ENCODE assay signal across 8 cellular contexts in the genomic region with DNA sequence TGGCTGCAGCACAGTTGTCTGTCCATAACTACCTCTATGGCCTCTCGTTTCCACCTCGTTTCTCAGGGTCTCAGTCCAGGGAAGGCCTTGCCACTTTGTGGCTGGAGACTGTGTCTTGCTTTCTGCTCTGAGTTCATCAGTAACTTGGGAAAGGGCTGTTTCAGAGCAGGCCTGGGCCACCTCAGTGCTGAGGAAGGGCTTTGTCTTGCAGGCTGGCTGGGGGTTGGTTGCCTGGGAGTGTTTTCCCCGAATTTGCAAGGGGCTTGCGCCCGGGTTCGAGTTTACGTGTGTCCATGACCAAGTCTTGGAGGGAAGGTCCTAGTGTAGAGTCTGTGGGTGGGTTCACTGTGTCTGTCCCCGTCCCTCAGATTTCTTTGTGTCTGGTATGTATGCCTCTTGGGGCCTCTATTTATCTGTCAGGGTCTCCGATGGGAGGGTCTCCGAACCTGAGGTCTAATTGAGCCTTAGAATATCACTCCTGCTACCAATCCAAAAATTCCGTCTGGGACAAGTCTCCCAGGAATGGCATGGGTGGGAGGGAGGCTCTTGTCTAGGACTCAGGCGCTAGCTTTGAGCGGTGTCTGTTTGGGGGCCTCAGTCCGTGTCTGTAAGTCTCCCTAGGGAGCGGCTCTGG. TPM values are rescaled to one million over a fixed set of nuclear protein-coding genes. Genes with fewer than 3 reads are reported as not detected.
DNase-seq lines count a peak whose midpoint lies in the region; ATAC-seq, FAIRE-seq and TF ChIP-seq lines count a peak whose summit lies in the region.
"Had no signal": no experiment of that assay in that cellular context is flagged by ENCODE, and none has a peak within 500 bp of the region (broad histone marks: within the 10 kb centered on the region; RNA-seq: fewer than 3 reads in every experiment).

No MANE protein-coding gene starts in this region.

- no peak for TF ChIP-seq POLR2A in A549 (IDR thresholded peaks at IDR 0.05; ENCODE audit: low read length)
- no peak for TF ChIP-seq POLR2A in HepG2 (IDR thresholded peaks at IDR 0.05; ENCODE audit: insufficient read depth in 1 of 2, low read depth in 2 of 2, low read length in 2 of 2)
- TF ChIP-seq POLR2A in H54 (IDR thresholded peaks at IDR 0.05; ENCODE audit: low read depth, low read length): no peak

- TF ChIP-seq EP300 in A549 (IDR thresholded peaks at IDR 0.05) (no peak), HepG2 (IDR thresholded peaks at IDR 0.05; ENCODE audit: low read depth in 2 of 2, low read length in 2 of 2) (no peak), HepG2 (CRISPR knock-in tag; IDR thresholded peaks at IDR 0.05; ENCODE audit: borderline replicate concordance) (no peak)

- BruUV-seq in HepG2 (replicated peaks; lab: Mats Ljungman, UMichigan): no TSS peak

- peaks cover 9% of the 10 kb centered on the region for H3K4me1 Mint-ChIP-seq in WTC11

- H3K9me3 ChIP-seq in A549 (no peaks in the 10 kb centered on the region), HepG2 (ENCODE audit: low read length) (no peaks in the 10 kb centered on the region)
- H3K9me3 ChIP-seq in effector memory CD4-positive, alpha-beta T cell (ENCODE audit: control insufficient read depth, low read length): no peaks in the 10 kb centered on the region

- H3K36me3 Mint-ChIP-seq in WTC11: peaks cover 2% of the 10 kb centered on the region; the same call in 1 of the 2 replicates

- DNase-seq in A549 (ENCODE audit: low read depth in 1 of 2, low spot score in 1 of 2) (no peak), WTC11 (ENCODE audit: low spot score) (no peak), HepG2 (ENCODE audit: low spot score) (no peak), H54 (ENCODE audit: insufficient read length, low spot score) (no peak), NCI-H345 treated with DMSO at 0.1 percent for 48 hours (lab: John Stamatoyannopoulos, UW; ENCODE audit: unreplicated experiment) (no peak)
- DNase-seq in effector memory CD4-positive, alpha-beta T cell: no peak

- peaks cover 0 to 7% of the 10 kb centered on the region in 2 experiments; a peak in 1 of 5 replicates for H3K27me3 ChIP-seq in HepG2 (ENCODE audit: control insufficient read depth in 1 of 2, insufficient read depth in 2 of 2, low read length in 2 of 2)
- peaks cover 7% of the 10 kb centered on the region for H3K27me3 ChIP-seq in effector memory CD4-positive, alpha-beta T cell (replicated peaks; ENCODE audit: control insufficient read depth, insufficient read depth, low read length, poor library complexity, severe bottlenecking)

- H3K79me2 ChIP-seq in HepG2 (ENCODE audit: insufficient read depth, low read length): no peaks in the 10 kb centered on the region

- H3K9ac ChIP-seq in HepG2 (ENCODE audit: insufficient read depth, low read depth, low read length): peak overlapping the region; percentile 50; the same call in 1 of the 2 replicates

- H3K27ac ChIP-seq in A549 (peak overlapping the region; percentile 94 to 99), HepG2 (ENCODE audit: extremely low read length, insufficient read depth, low read length) (no peak overlapping the region)
- no peak overlapping the region for H3K27ac ChIP-seq in effector memory CD4-positive, alpha-beta T cell (ENCODE audit: insufficient read depth, low read length, poor library complexity, severe bottlenecking)

- no peak for ATAC-seq in A549
- ATAC-seq in WTC11: no peak
- no peak; the same call in 1 of the 3 replicates for ATAC-seq in HepG2

- H3K9me3 Mint-ChIP-seq in WTC11: 0 out of 2 replicates have a peak, but pooled peaks cover 5% of the 10 kb centered on the region

- peaks cover 58% of the 10 kb centered on the region for H3K27me3 Mint-ChIP-seq in WTC11 (ENCODE audit: low read depth)

- H3K27ac Mint-ChIP-seq in WTC11: no peak overlapping the region

- no peaks in the 10 kb centered on the region for H4K20me1 ChIP-seq in HepG2 (ENCODE audit: insufficient read depth, low read length)

- peak overlapping the region; percentile 30 for H2AFZ ChIP-seq in HepG2 (ENCODE audit: low read length)

- H3K4me2 ChIP-seq in A549 (peak overlapping the region; percentile 92), HepG2 (ENCODE audit: low read depth, low read length) (peak overlapping the region; percentile 82)

- H3K4me3 Mint-ChIP-seq in WTC11: peak overlapping the region; percentile 61

- in situ Hi-C loops in HepG2 (cut with HindIII; ENCODE audit: extremely low pct_ligation_motif_present, low pct_unique_long_range_greater_than_20kb): no loop called here

- FAIRE-seq in A549 (lab: Jason Lieb, UNC) (no peak), HepG2 (lab: Jason Lieb, UNC) (no peak), H54 (lab: Jason Lieb, UNC) (no peak)
- FAIRE-seq: D721Med had no signal

- intact Hi-C loops in HepG2 (cut with micrococcal nuclease; ENCODE audit: unreplicated experiment): no loop called here

- H3K4me3 ChIP-seq in A549 (peak overlapping the region; percentile 84), HepG2 (replicated peaks in 1 of 3; ENCODE audit: insufficient read depth in 1 of 3, low read depth in 2 of 3, low read length in 3 of 3) (peak overlapping the region; percentile 53 to 74 (median 61))
- H3K4me3 ChIP-seq in effector memory CD4-positive, alpha-beta T cell (ENCODE audit: insufficient read depth, low read depth, low read length, poor library complexity, severe bottlenecking): no peak overlapping the region

- TF ChIP-seq RAD21 in A549 (conservative IDR thresholded peaks at IDR 0.05 in 1 of 2, IDR thresholded peaks at IDR 0.05 in 1 of 2): no peak
- no peak for TF ChIP-seq RAD21 in HepG2 (CRISPR knock-in tag; IDR thresholded peaks at IDR 0.05)

- 64% methylated on average over 13 of the region's 15 CpGs for WGBS in A549 (ENCODE audit: missing lambda C conversion rate)
- WGBS in HepG2 (ENCODE audit: low lambda C conversion rate): 49% methylated on average over 14 of the region's 15 CpGs

- TF ChIP-seq CTCF in A549 (IDR thresholded peaks at IDR 0.05) (no peak), WTC11 (IDR thresholded peaks at IDR 0.05) (no peak), HepG2 (CRISPR knock-in tag; IDR thresholded peaks at IDR 0.05) (no peak)

- POLR2A ChIA-PET in A549 (lab: Yijun Ruan, JAX): interaction anchor here (1.0 to 2.2 kb wide), 2 partner anchors 11 to 37 kb away, joined by 8 to 13 read pairs; a partner anchor contains a TSS
- POLR2A ChIA-PET in WTC11 (lab: Charles Lee): interaction anchor here (1.0 to 1.3 kb wide), 2 partner anchors 11 to 241 kb away, joined by 3 to 10 read pairs; a partner anchor contains a TSS
- POLR2A ChIA-PET in HepG2 (lab: Yijun Ruan, JAX): interaction anchor here (0.8 to 1.3 kb wide), 4 partner anchors 12 to 37 kb away, joined by 3 to 13 read pairs (median 3); a partner anchor contains a TSS

- CTCF ChIA-PET in A549 (lab: Yijun Ruan, JAX) (interaction anchor here (0.7 to 4.8 kb wide), 2 partner anchors 12 to 97 kb away, joined by 4 to 28 read pairs; a partner anchor contains a TSS), WTC11 (lab: Charles Lee) (interaction anchor here (0.6 to 13.1 kb wide), 4 partner anchors 14 to 1498 kb away, joined by 3 to 221 read pairs (median 3); a partner anchor contains a TSS), HepG2 (lab: Yijun Ruan, JAX; ENCODE audit: low intra/inter-chr PET ratio, low total read pairs) (no interaction called here)

- H3K36me3 ChIP-seq in HepG2 (replicated peaks in 1 of 2; ENCODE audit: control insufficient read depth in 1 of 2, insufficient read depth in 2 of 2, low read length in 2 of 2): peaks cover 2 to 9% of the 10 kb centered on the region in 2 experiments; a peak in 4 of 5 replicates
- H3K36me3 ChIP-seq in effector memory CD4-positive, alpha-beta T cell (ENCODE audit: control insufficient read depth, insufficient read depth, low read length): no peaks in the 10 kb centered on the region

- H3K4me1 ChIP-seq in A549 (peaks cover 9% of the 10 kb centered on the region), HepG2 (ENCODE audit: insufficient read depth, low read length) (peaks cover 42% of the 10 kb centered on the region)
- peaks cover 22% of the 10 kb centered on the region for H3K4me1 ChIP-seq in effector memory CD4-positive, alpha-beta T cell (ENCODE audit: control insufficient read depth, insufficient read depth, low read length, poor library complexity, severe bottlenecking)

RNA-seq across cellular contexts. Expression of a gene that starts 0.6 kb away (rescaled TPM):
- polyA plus RNA-seq in A549 (2011; rRNA removed): 8.3 and 14.2 TPM in 2 replicates
- polyA plus RNA-seq in A549 (2012; cell fraction: cytosol; rRNA removed): 21.4 and 32.6 TPM in 2 replicates
- 87.9 and 95.6 TPM in 2 replicates for polyA plus RNA-seq in A549 (2012; cell fraction: nucleus; rRNA removed)
- polyA plus RNA-seq in A549 (2017; fragmentation: RNase III; extraction: RNeasy Plus Mini Kit Qiagen cat#74134 plus additional on column Dnase treatment): 68.7 to 81.0 TPM (median 75.1 TPM) in 3 replicates
- 20.4 and 24.0 TPM in 2 replicates for polyA minus RNA-seq in A549 (2011; rRNA and poly(A)+ RNA removed)
- 4.3 to 5.3 TPM (median 4.6 TPM) in 3 replicates for total RNA-seq in WTC11 (2021)
- total RNA-seq in HepG2 (2016; rRNA removed; fragmentation: Illumina TruSeq; extraction: Trizol): 0.52 and 0.80 TPM in 2 replicates
- 0.53 and 0.61 TPM in 2 replicates for total RNA-seq in HepG2 (2016; cell fraction: cytosol; rRNA removed; fragmentation: Illumina TruSeq; extraction: Trizol; ENCODE audit: low read depth)
- total RNA-seq in HepG2 (2016; cell fraction: insoluble cytoplasmic fraction; rRNA removed; fragmentation: Illumina TruSeq; extraction: Trizol): 0.31 and 0.87 TPM in 2 replicates
- total RNA-seq in HepG2 (2016; cell fraction: membrane; rRNA removed; fragmentation: Illumina TruSeq; extraction: Trizol): 0.72 and 0.80 TPM in 2 replicates
- 0.84 and 0.97 TPM in 2 replicates for total RNA-seq in HepG2 (2016; cell fraction: nucleus; rRNA removed; fragmentation: Illumina TruSeq; extraction: Trizol)
- 2.9 TPM in 2 replicates for polyA plus RNA-seq in HepG2 (2011; rRNA removed)
- polyA plus RNA-seq in HepG2 (2011; cell fraction: cytosol; rRNA removed): 2.2 and 2.6 TPM in 2 replicates
- polyA plus RNA-seq in HepG2 (2011; cell fraction: nucleus; rRNA removed): 6.8 and 7.8 TPM in 2 replicates
- polyA plus RNA-seq in HepG2 (2012): 0.55 and 1.2 TPM in 2 replicates
- 1.5 and 2.0 TPM in 2 replicates for polyA plus RNA-seq in HepG2 (2016; cell fraction: cytosol; fragmentation: Illumina TruSeq; extraction: Trizol; ENCODE audit: low read depth)
- 1.0 and 1.6 TPM in 2 replicates for polyA plus RNA-seq in HepG2 (2016; cell fraction: insoluble cytoplasmic fraction; fragmentation: Illumina TruSeq; extraction: Trizol; ENCODE audit: low read depth)
- polyA plus RNA-seq in HepG2 (2016; cell fraction: membrane; fragmentation: Illumina TruSeq; extraction: Trizol; ENCODE audit: low read depth): 1.6 and 2.4 TPM in 2 replicates
- polyA plus RNA-seq in HepG2 (2016; cell fraction: nucleus; fragmentation: Illumina TruSeq; extraction: Trizol; ENCODE audit: insufficient read depth, low read depth): 1.2 and 2.2 TPM in 2 replicates
- polyA minus RNA-seq in HepG2 (2011; rRNA and poly(A)+ RNA removed; ENCODE audit: low replicate concordance): 1.8 and 12.1 TPM in 2 replicates
- 1.4 and 3.0 TPM in 2 replicates for polyA minus RNA-seq in HepG2 (2011; cell fraction: cytosol; rRNA and poly(A)+ RNA removed)
- 1.2 and 3.4 TPM in 2 replicates for polyA minus RNA-seq in HepG2 (2011; cell fraction: nucleus; rRNA and poly(A)+ RNA removed)

RNA-seq across cellular contexts. Expression of a gene that starts 11.6 kb away (rescaled TPM):
- polyA plus RNA-seq in A549 (2011; rRNA removed): 0.07 and 0.09 TPM in 2 replicates
- polyA plus RNA-seq in A549 (2012; cell fraction: cytosol; rRNA removed): 0.11 and 0.12 TPM in 2 replicates
- polyA plus RNA-seq in A549 (2012; cell fraction: nucleus; rRNA removed): 0.71 and 2.2 TPM in 2 replicates
- 0.20 to 0.46 TPM (median 0.41 TPM) in 3 replicates for polyA plus RNA-seq in A549 (2017; fragmentation: RNase III; extraction: RNeasy Plus Mini Kit Qiagen cat#74134 plus additional on column Dnase treatment)
- polyA minus RNA-seq in A549 (2011; rRNA and poly(A)+ RNA removed): 0.12 TPM in 1 of 2 replicates, not detected in the other
- total RNA-seq in WTC11 (2021): 0.83 to 1.7 TPM (median 1.1 TPM) in 3 replicates
- total RNA-seq in HepG2 (2016; rRNA removed; fragmentation: Illumina TruSeq; extraction: Trizol): 0.44 and 0.97 TPM in 2 replicates
- 0.30 and 0.44 TPM in 2 replicates for total RNA-seq in HepG2 (2016; cell fraction: cytosol; rRNA removed; fragmentation: Illumina TruSeq; extraction: Trizol; ENCODE audit: low read depth)
- total RNA-seq in HepG2 (2016; cell fraction: insoluble cytoplasmic fraction; rRNA removed; fragmentation: Illumina TruSeq; extraction: Trizol): 0.97 TPM in 1 of 2 replicates, not detected in the other
- 0.53 and 0.72 TPM in 2 replicates for total RNA-seq in HepG2 (2016; cell fraction: membrane; rRNA removed; fragmentation: Illumina TruSeq; extraction: Trizol)
- total RNA-seq in HepG2 (2016; cell fraction: nucleus; rRNA removed; fragmentation: Illumina TruSeq; extraction: Trizol): 0.81 and 2.1 TPM in 2 replicates
- 0.24 and 0.64 TPM in 2 replicates for polyA plus RNA-seq in HepG2 (2011; rRNA removed)
- polyA plus RNA-seq in HepG2 (2011; cell fraction: cytosol; rRNA removed): 0.10 and 0.27 TPM in 2 replicates
- 3.9 and 6.8 TPM in 2 replicates for polyA plus RNA-seq in HepG2 (2011; cell fraction: nucleus; rRNA removed)
- 2.0 and 11.8 TPM in 2 replicates for polyA plus RNA-seq in HepG2 (2012)
- 0.08 and 0.14 TPM in 2 replicates for polyA plus RNA-seq in HepG2 (2016; cell fraction: cytosol; fragmentation: Illumina TruSeq; extraction: Trizol; ENCODE audit: low read depth)
- 0.51 TPM in 1 of 2 replicates, not detected in the other for polyA plus RNA-seq in HepG2 (2016; cell fraction: insoluble cytoplasmic fraction; fragmentation: Illumina TruSeq; extraction: Trizol; ENCODE audit: low read depth)
- 0.20 and 0.42 TPM in 2 replicates for polyA plus RNA-seq in HepG2 (2016; cell fraction: membrane; fragmentation: Illumina TruSeq; extraction: Trizol; ENCODE audit: low read depth)
- polyA plus RNA-seq in HepG2 (2016; cell fraction: nucleus; fragmentation: Illumina TruSeq; extraction: Trizol; ENCODE audit: insufficient read depth, low read depth): 3.2 TPM in 2 replicates
- 0.09 and 1.2 TPM in 2 replicates for polyA minus RNA-seq in HepG2 (2011; rRNA and poly(A)+ RNA removed; ENCODE audit: low replicate concordance)
- not detected in 2 replicates for polyA minus RNA-seq in HepG2 (2011; cell fraction: cytosol; rRNA and poly(A)+ RNA removed)
- polyA minus RNA-seq in HepG2 (2011; cell fraction: nucleus; rRNA and poly(A)+ RNA removed): 0.77 and 0.87 TPM in 2 replicates
- total RNA-seq: RPMI7951 had no signal

RNA-seq across cellular contexts. Expression of a gene that starts 12.1 kb away (rescaled TPM):
- polyA plus RNA-seq in A549 (2011; rRNA removed) (3.2 and 3.5 TPM in 2 replicates), A549 (2017; fragmentation: RNase III; extraction: RNeasy Plus Mini Kit Qiagen cat#74134 plus additional on column Dnase treatment) (6.0 to 7.4 TPM (median 6.1 TPM) in 3 replicates), HepG2 (2011; rRNA removed) (10.8 and 11.9 TPM in 2 replicates)
- polyA plus RNA-seq in A549 (2012; cell fraction: cytosol; rRNA removed): 6.5 and 8.8 TPM in 2 replicates
- polyA plus RNA-seq in A549 (2012; cell fraction: nucleus; rRNA removed): 32.7 and 40.9 TPM in 2 replicates
- polyA minus RNA-seq in A549 (2011; rRNA and poly(A)+ RNA removed): 5.9 and 8.1 TPM in 2 replicates
- total RNA-seq in WTC11 (2021) (11.3 to 13.2 TPM (median 13.0 TPM) in 3 replicates), HepG2 (2016; rRNA removed; fragmentation: Illumina TruSeq; extraction: Trizol) (13.0 and 22.3 TPM in 2 replicates)
- total RNA-seq in HepG2 (2016; cell fraction: cytosol; rRNA removed; fragmentation: Illumina TruSeq; extraction: Trizol; ENCODE audit: low read depth): 2.5 and 3.1 TPM in 2 replicates
- 10.7 and 21.4 TPM in 2 replicates for total RNA-seq in HepG2 (2016; cell fraction: insoluble cytoplasmic fraction; rRNA removed; fragmentation: Illumina TruSeq; extraction: Trizol)
- total RNA-seq in HepG2 (2016; cell fraction: membrane; rRNA removed; fragmentation: Illumina TruSeq; extraction: Trizol): 5.2 and 6.5 TPM in 2 replicates
- 20.2 and 21.0 TPM in 2 replicates for total RNA-seq in HepG2 (2016; cell fraction: nucleus; rRNA removed; fragmentation: Illumina TruSeq; extraction: Trizol)
- 6.1 and 8.8 TPM in 2 replicates for polyA plus RNA-seq in HepG2 (2011; cell fraction: cytosol; rRNA removed)
- 83.4 and 108 TPM in 2 replicates for polyA plus RNA-seq in HepG2 (2011; cell fraction: nucleus; rRNA removed)
- polyA plus RNA-seq in HepG2 (2012): 6.3 and 9.1 TPM in 2 replicates
- polyA plus RNA-seq in HepG2 (2016; cell fraction: cytosol; fragmentation: Illumina TruSeq; extraction: Trizol; ENCODE audit: low read depth): 1.9 and 2.5 TPM in 2 replicates
- 13.4 and 15.6 TPM in 2 replicates for polyA plus RNA-seq in HepG2 (2016; cell fraction: insoluble cytoplasmic fraction; fragmentation: Illumina TruSeq; extraction: Trizol; ENCODE audit: low read depth)
- 3.6 and 4.2 TPM in 2 replicates for polyA plus RNA-seq in HepG2 (2016; cell fraction: membrane; fragmentation: Illumina TruSeq; extraction: Trizol; ENCODE audit: low read depth)
- 51.3 and 57.5 TPM in 2 replicates for polyA plus RNA-seq in HepG2 (2016; cell fraction: nucleus; fragmentation: Illumina TruSeq; extraction: Trizol; ENCODE audit: insufficient read depth, low read depth)
- 7.1 and 29.7 TPM in 2 replicates for polyA minus RNA-seq in HepG2 (2011; rRNA and poly(A)+ RNA removed; ENCODE audit: low replicate concordance)
- polyA minus RNA-seq in HepG2 (2011; cell fraction: cytosol; rRNA and poly(A)+ RNA removed): 6.3 and 6.8 TPM in 2 replicates
- polyA minus RNA-seq in HepG2 (2011; cell fraction: nucleus; rRNA and poly(A)+ RNA removed): 19.5 and 24.3 TPM in 2 replicates

RNA-seq across cellular contexts. Expression of a gene that starts 28.8 kb away (rescaled TPM):
- polyA plus RNA-seq in A549 (2011; rRNA removed) (0.17 and 0.21 TPM in 2 replicates), A549 (2017; fragmentation: RNase III; extraction: RNeasy Plus Mini Kit Qiagen cat#74134 plus additional on column Dnase treatment) (0.08 to 0.21 TPM (median 0.13 TPM) in 3 replicates), HepG2 (2011; rRNA removed) (0.03 and 0.04 TPM in 2 replicates)
- 0.04 and 0.08 TPM in 2 replicates for polyA plus RNA-seq in A549 (2012; cell fraction: cytosol; rRNA removed)
- 0.07 and 0.09 TPM in 2 replicates for polyA plus RNA-seq in A549 (2012; cell fraction: nucleus; rRNA removed)
- polyA minus RNA-seq in A549 (2011; rRNA and poly(A)+ RNA removed): 0.08 and 0.58 TPM in 2 replicates
- total RNA-seq in WTC11 (2021) (0.48 to 0.71 TPM (median 0.50 TPM) in 3 replicates), HepG2 (2016; rRNA removed; fragmentation: Illumina TruSeq; extraction: Trizol) (not detected in 2 replicates)
- 0.20 TPM in 1 of 2 replicates, not detected in the other for total RNA-seq in HepG2 (2016; cell fraction: cytosol; rRNA removed; fragmentation: Illumina TruSeq; extraction: Trizol; ENCODE audit: low read depth)
- total RNA-seq in HepG2 (2016; cell fraction: insoluble cytoplasmic fraction; rRNA removed; fragmentation: Illumina TruSeq; extraction: Trizol): not detected in 2 replicates
- not detected in 2 replicates for total RNA-seq in HepG2 (2016; cell fraction: membrane; rRNA removed; fragmentation: Illumina TruSeq; extraction: Trizol)
- not detected in 2 replicates for total RNA-seq in HepG2 (2016; cell fraction: nucleus; rRNA removed; fragmentation: Illumina TruSeq; extraction: Trizol)
- 0.04 TPM in 1 of 2 replicates, not detected in the other for polyA plus RNA-seq in HepG2 (2011; cell fraction: cytosol; rRNA removed)
- polyA plus RNA-seq in HepG2 (2011; cell fraction: nucleus; rRNA removed): not detected in 2 replicates
- polyA plus RNA-seq in HepG2 (2012): not detected in 2 replicates
- polyA plus RNA-seq in HepG2 (2016; cell fraction: cytosol; fragmentation: Illumina TruSeq; extraction: Trizol; ENCODE audit: low read depth): not detected in 2 replicates
- not detected in 2 replicates for polyA plus RNA-seq in HepG2 (2016; cell fraction: insoluble cytoplasmic fraction; fragmentation: Illumina TruSeq; extraction: Trizol; ENCODE audit: low read depth)
- polyA plus RNA-seq in HepG2 (2016; cell fraction: membrane; fragmentation: Illumina TruSeq; extraction: Trizol; ENCODE audit: low read depth): not detected in 2 replicates
- not detected in 2 replicates for polyA plus RNA-seq in HepG2 (2016; cell fraction: nucleus; fragmentation: Illumina TruSeq; extraction: Trizol; ENCODE audit: insufficient read depth, low read depth)
- polyA minus RNA-seq in HepG2 (2011; rRNA and poly(A)+ RNA removed; ENCODE audit: low replicate concordance): 0.12 TPM in 1 of 2 replicates, not detected in the other
- not detected in 2 replicates for polyA minus RNA-seq in HepG2 (2011; cell fraction: cytosol; rRNA and poly(A)+ RNA removed)
- not detected in 2 replicates for polyA minus RNA-seq in HepG2 (2011; cell fraction: nucleus; rRNA and poly(A)+ RNA removed)
- total RNA-seq: RPMI7951 had no signal

RNA-seq across cellular contexts. Expression of a gene that starts 36.8 kb away (rescaled TPM):
- polyA plus RNA-seq in A549 (2011; rRNA removed) (27.8 and 42.4 TPM in 2 replicates), A549 (2017; fragmentation: RNase III; extraction: RNeasy Plus Mini Kit Qiagen cat#74134 plus additional on column Dnase treatment) (30.7 to 37.7 TPM (median 35.3 TPM) in 3 replicates), HepG2 (2011; rRNA removed) (50.2 and 69.9 TPM in 2 replicates)
- polyA plus RNA-seq in A549 (2012; cell fraction: cytosol; rRNA removed): 23.5 and 30.9 TPM in 2 replicates
- polyA plus RNA-seq in A549 (2012; cell fraction: nucleus; rRNA removed): 171 and 181 TPM in 2 replicates
- 52.8 and 57.5 TPM in 2 replicates for polyA minus RNA-seq in A549 (2011; rRNA and poly(A)+ RNA removed)
- total RNA-seq in WTC11 (2021) (35.9 to 41.8 TPM (median 39.4 TPM) in 3 replicates), HepG2 (2016; rRNA removed; fragmentation: Illumina TruSeq; extraction: Trizol) (18.3 and 40.8 TPM in 2 replicates)
- 8.5 and 8.7 TPM in 2 replicates for total RNA-seq in HepG2 (2016; cell fraction: cytosol; rRNA removed; fragmentation: Illumina TruSeq; extraction: Trizol; ENCODE audit: low read depth)
- total RNA-seq in HepG2 (2016; cell fraction: insoluble cytoplasmic fraction; rRNA removed; fragmentation: Illumina TruSeq; extraction: Trizol): 16.7 and 41.4 TPM in 2 replicates
- total RNA-seq in HepG2 (2016; cell fraction: membrane; rRNA removed; fragmentation: Illumina TruSeq; extraction: Trizol): 10.5 and 11.4 TPM in 2 replicates
- 48.9 and 60.3 TPM in 2 replicates for total RNA-seq in HepG2 (2016; cell fraction: nucleus; rRNA removed; fragmentation: Illumina TruSeq; extraction: Trizol)
- polyA plus RNA-seq in HepG2 (2011; cell fraction: cytosol; rRNA removed): 28.1 and 38.9 TPM in 2 replicates
- polyA plus RNA-seq in HepG2 (2011; cell fraction: nucleus; rRNA removed): 352 and 416 TPM in 2 replicates
- 53.4 and 53.6 TPM in 2 replicates for polyA plus RNA-seq in HepG2 (2012)
- 5.4 TPM in 2 replicates for polyA plus RNA-seq in HepG2 (2016; cell fraction: cytosol; fragmentation: Illumina TruSeq; extraction: Trizol; ENCODE audit: low read depth)
- polyA plus RNA-seq in HepG2 (2016; cell fraction: insoluble cytoplasmic fraction; fragmentation: Illumina TruSeq; extraction: Trizol; ENCODE audit: low read depth): 15.6 and 18.6 TPM in 2 replicates
- 8.3 and 8.9 TPM in 2 replicates for polyA plus RNA-seq in HepG2 (2016; cell fraction: membrane; fragmentation: Illumina TruSeq; extraction: Trizol; ENCODE audit: low read depth)
- polyA plus RNA-seq in HepG2 (2016; cell fraction: nucleus; fragmentation: Illumina TruSeq; extraction: Trizol; ENCODE audit: insufficient read depth, low read depth): 132 and 141 TPM in 2 replicates
- polyA minus RNA-seq in HepG2 (2011; rRNA and poly(A)+ RNA removed; ENCODE audit: low replicate concordance): 53.9 and 91.0 TPM in 2 replicates
- 21.0 and 32.2 TPM in 2 replicates for polyA minus RNA-seq in HepG2 (2011; cell fraction: cytosol; rRNA and poly(A)+ RNA removed)
- polyA minus RNA-seq in HepG2 (2011; cell fraction: nucleus; rRNA and poly(A)+ RNA removed): 61.2 and 62.3 TPM in 2 replicates

Comparison
In these comparisons a context has a peak if more than half of its experiments do, and no peak if none do; other contexts are left out.
1. H3K27ac ChIP-seq: peak in A549 (2 of 2); none in HepG2 (single experiment) and effector memory CD4-positive, alpha-beta T cell (single experiment).